8 cellular contexts compared by ENCODE assay signal in the genomic region with DNA sequence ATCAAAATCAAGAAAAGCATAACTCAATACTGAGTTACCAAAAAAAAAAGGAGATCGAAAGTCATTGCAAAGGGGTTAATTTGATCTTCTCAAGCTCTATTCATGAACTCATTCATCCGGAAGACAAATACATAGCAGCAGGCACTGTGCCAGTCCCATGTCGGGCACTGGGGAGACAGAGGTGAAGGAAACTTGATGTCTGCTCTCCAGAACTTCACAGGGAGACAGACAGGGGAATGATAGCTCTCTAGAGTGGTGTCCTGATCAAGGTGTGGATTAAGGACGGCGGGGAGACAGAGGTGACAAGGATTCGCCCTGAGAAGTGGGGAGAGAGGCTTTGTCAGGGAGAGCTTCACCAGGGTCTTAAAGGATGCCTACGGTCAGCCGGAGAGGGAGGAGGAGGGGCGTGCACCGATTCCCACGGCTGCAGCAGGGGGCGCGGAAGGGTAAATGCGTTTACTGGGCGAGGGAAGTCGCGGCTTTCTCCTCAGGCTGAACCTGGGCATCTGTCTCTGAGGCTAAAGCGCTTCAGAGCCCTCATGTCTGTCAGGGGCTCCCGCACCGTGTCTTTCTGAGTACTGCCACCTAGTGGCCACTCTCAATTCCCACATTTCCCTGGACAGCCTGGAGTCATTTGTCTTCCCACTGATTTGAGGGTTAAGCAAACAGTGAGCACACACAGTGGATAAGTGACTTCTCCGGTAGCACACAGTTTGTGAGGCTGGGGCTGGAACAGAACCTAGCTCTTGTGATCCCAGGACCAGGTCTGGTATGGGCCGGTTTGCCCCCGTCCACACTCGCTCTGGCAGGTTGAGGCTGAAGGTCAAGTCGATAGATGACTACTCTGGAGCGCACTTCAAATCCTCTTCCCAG.
DNase-seq lines count a peak whose midpoint lies in the region; ATAC-seq, FAIRE-seq and TF ChIP-seq lines count a peak whose summit lies in the region.

No MANE protein-coding gene starts in this region.

- H3K27ac ChIP-seq in neutrophil: no peak overlapping the region

- no peaks in the 10 kb centered on the region for H3K9me3 ChIP-seq in neutrophil

- peaks cover 5% of the 10 kb centered on the region for H3K4me1 Mint-ChIP-seq in activated T-helper 17 cell treated with anti-CD3 and anti-CD28 coated beads, Interleukin-2, amount 50 U/mL, for 72 hours

- H3K4me3 ChIP-seq in fibroblast of villous mesenchyme (ENCODE audit: low read depth, low read length) (peak overlapping the region; percentile 59), neutrophil (ENCODE audit: low read depth in 1 of 2, low read length in 1 of 2) (no peak overlapping the region)

- H3K27ac Mint-ChIP-seq in activated T-helper 17 cell treated with anti-CD3 and anti-CD28 coated beads, Interleukin-2, amount 50 U/mL, for 72 hours: no peak overlapping the region

- ATAC-seq in GM21447 (IDR thresholded peaks at IDR 0.05; ENCODE audit: unreplicated experiment): peak; percentile 83
- ATAC-seq in activated T-helper 17 cell treated with anti-CD3 and anti-CD28 coated beads, Interleukin-2, amount 50 U/mL, for 72 hours (replicated peaks): peak; percentile 93

- H3K36me3 ChIP-seq in neutrophil: no peaks in the 10 kb centered on the region

- peaks cover 9% of the 10 kb centered on the region for H3K27me3 Mint-ChIP-seq in activated T-helper 17 cell treated with anti-CD3 and anti-CD28 coated beads, Interleukin-2, amount 50 U/mL, for 72 hours

- peak overlapping the region; percentile 75 for H3K4me3 Mint-ChIP-seq in activated T-helper 17 cell treated with anti-CD3 and anti-CD28 coated beads, Interleukin-2, amount 50 U/mL, for 72 hours

- FAIRE-seq in RCC 7860 (lab: Jason Lieb, UNC): no peak

- H3K4me1 ChIP-seq in neutrophil (ENCODE audit: control insufficient read depth in 1 of 2, insufficient read depth in 1 of 2, low read depth in 1 of 2, low read length in 1 of 2): peaks cover 4 to 5% of the 10 kb centered on the region in 2 experiments

- DNase-seq in Caki2 (ENCODE audit: low read depth) (peak; percentile 65), Kasumi-1 (lab: John Stamatoyannopoulos, UW) (peak; percentile 77 to 79), RCC 7860 (ENCODE audit: low spot score) (peak; percentile 67), fibroblast of villous mesenchyme (ENCODE audit: low read depth) (peak; percentile 82), stromal cell of bone marrow (ENCODE audit: low read depth) (peak; percentile 74)

- TF ChIP-seq CTCF in fibroblast of villous mesenchyme (IDR thresholded peaks at IDR 0.05; ENCODE audit: insufficient read depth, low read depth, low read length) (peak; percentile 87), neutrophil (IDR thresholded peaks at IDR 0.05) (peak; percentile 62)

- no peaks in the 10 kb centered on the region for H3K36me3 Mint-ChIP-seq in activated T-helper 17 cell treated with anti-CD3 and anti-CD28 coated beads, Interleukin-2, amount 50 U/mL, for 72 hours (ENCODE audit: low read depth)

- in situ Hi-C loops in Caki2 (cut with HindIII; ENCODE audit: low pct_unique_long_range_greater_than_20kb, low sequenced_read_pairs): no loop called here

- no peaks in the 10 kb centered on the region for H3K9me3 Mint-ChIP-seq in activated T-helper 17 cell treated with anti-CD3 and anti-CD28 coated beads, Interleukin-2, amount 50 U/mL, for 72 hours

- H3K27me3 ChIP-seq in neutrophil: peaks cover 55% of the 10 kb centered on the region
